ENCODE assay signal across 32 cellular contexts in genomic region chr13:46659413-46660065, GRCh38.
A peak's percentile ranks its signal among the peaks of the same experiment; 100 is the strongest.
DNase-seq lines count a peak whose midpoint lies in the region; ATAC-seq and TF ChIP-seq lines count a peak whose summit lies in the region.
"Had no signal": no experiment of that assay in that cellular context is flagged by ENCODE, and none has a peak within 500 bp of the region (broad histone marks: within the 10 kb centered on the region; RNA-seq: fewer than 3 reads in every experiment).

No MANE protein-coding gene starts in this region.

- no peak overlapping the region for H2BK5ac ChIP-seq in H9 (ENCODE audit: insufficient read length, low read length)

- intact Hi-C loops in tibial artery (cut with DNase I; ENCODE audit: low total_unique reads) (no loop called here), posterior cingulate gyrus (cut with DNase I) (loop anchor here (10.0 kb wide), 1 partner anchor 95 kb away; no protein-coding TSS in a partner anchor)

- H3K9ac ChIP-seq in H9 (ENCODE audit: extremely low read depth, insufficient read length, low read length): no peak overlapping the region
- H3K9ac ChIP-seq: BLaER1 had no signal

- no CpG with 5 or more reads among the region's 6 CpGs for whole genome bisulfite sequencing in H9 (ENCODE audit: extremely low coverage, insufficient read length, low lambda C conversion rate)

- no peaks in the 10 kb centered on the region for H3K79me2 ChIP-seq in H9 (ENCODE audit: insufficient read depth, low read length)

- no peaks in the 10 kb centered on the region for H3K23me2 ChIP-seq in H9 (ENCODE audit: insufficient read length, low read depth, low read length, poor library complexity, severe bottlenecking)

- H3K79me1 ChIP-seq in H9 (ENCODE audit: insufficient read depth, low read depth, low read length, poor library complexity, severe bottlenecking): no peaks in the 10 kb centered on the region

- no peak overlapping the region for H3K4me2 ChIP-seq in H9 (ENCODE audit: insufficient read depth, insufficient read length, low read length)
- H3K4me2 ChIP-seq: BLaER1, PC-9 had no signal

- H3K27me3 ChIP-seq in H9 (ENCODE audit: insufficient read depth, low read length) (no peaks in the 10 kb centered on the region), tibial artery (no peaks in the 10 kb centered on the region)
- H3K27me3 ChIP-seq: BLaER1, spleen, upper lobe of left lung had no signal

- H3K4me1 ChIP-seq in H9 (ENCODE audit: insufficient read depth, low read length) (peaks cover 3% of the 10 kb centered on the region; the same call in 1 of the 2 replicates), tibial artery (peaks cover 0 to 70% (median 38%) of the 10 kb centered on the region in 4 donors)

- peaks cover 25 to 34% of the 10 kb centered on the region in 2 experiments for H3K4me1 Mint-ChIP-seq in H9

- H3K9me3 ChIP-seq in H9 (ENCODE audit: control insufficient read depth, low read depth, low read length) (no peaks in the 10 kb centered on the region), tibial artery (no peaks in the 10 kb centered on the region)
- H3K9me3 ChIP-seq: spleen, upper lobe of left lung had no signal

- peaks cover 0 to 3% (median 0%) of the 10 kb centered on the region in 3 experiments; a peak in 2 of 7 replicates for H3K36me3 Mint-ChIP-seq in H9 (ENCODE audit: insufficient read depth in 1 of 3, low read depth in 3 of 3)
- H3K36me3 Mint-ChIP-seq: natural killer cell treated with Interleukin-12 subunit alpha and Interleukin-12 subunit beta and Interleukin-15 and Interleukin-18, amount 100 ng/mL, for 72 hours had no signal

- no peak overlapping the region for H3K56ac ChIP-seq in H9 (ENCODE audit: insufficient read length, low read depth, low read length)

- H3K4ac ChIP-seq in H9 (ENCODE audit: low read depth, low read length): no peak overlapping the region

- no peak for DNase-seq in H9
- peak; percentile 28 for DNase-seq in fibroblast of villous mesenchyme (ENCODE audit: low read depth)
- peak; percentile 78 for DNase-seq in mucosa of gallbladder (ENCODE audit: low spot score)
- no peak for DNase-seq in tibial artery
- no peak for DNase-seq in posterior cingulate gyrus
- DNase-seq in activated gamma-delta T cell treated with Interleukin-2 at 50 U/mL for 16 hours: no peak
- no peak for DNase-seq in NCI-H446 treated with DMSO at 0.1 percent for 48 hours (lab: John Stamatoyannopoulos, UW)
- DNase-seq: activated CD4-positive, alpha-beta T cell treated with anti-CD3 and anti-CD28 coated beads, Interleukin-2, amount 50 U/mL, for 48 hours; activated CD4-positive, CD25-positive, alpha-beta regulatory T cell treated with anti-CD3 and anti-CD28 coated beads, Interleukin-2, amount 50 U/mL, for 72 hours; activated naive CD4-positive, alpha-beta T cell; activated naive CD8-positive, alpha-beta T cell treated with anti-CD3 and anti-CD28 coated beads, Interleukin-2, amount 50 U/mL, for 24 hours; activated T-cell treated with anti-CD3 and anti-CD28 coated beads, Interleukin-2, amount 50 U/mL, for 72 hours; central memory CD4-positive, alpha-beta T cell; DMS79 treated with DMSO at 0.1 percent for 48 hours; effector memory CD8-positive, alpha-beta T cell; erythroblast; GDM1; glutamatergic neuron; islet precursor cell; KG1; MM.1S; NCI-H1930; NCI-H526 treated with DMSO at 0.1 percent for 48 hours; PC-9; right cardiac atrium; spleen; T-helper 17 cell had no signal

- H3K18ac ChIP-seq in H9 (ENCODE audit: insufficient read length, low read depth, low read length): no peak overlapping the region

- no peak overlapping the region for H2BK12ac ChIP-seq in H9 (ENCODE audit: insufficient read length, low read depth, low read length)

- H2BK15ac ChIP-seq in H9 (ENCODE audit: low read depth, low read length): no peak overlapping the region

- no peak overlapping the region for H3T11ph ChIP-seq in H9 (ENCODE audit: low read length)

- no peak overlapping the region for H4K5ac ChIP-seq in H9 (ENCODE audit: insufficient read length, low read depth, low read length)

- H3K4me3 Mint-ChIP-seq in H9: no peak overlapping the region
- H3K4me3 Mint-ChIP-seq: activated naive CD8-positive, alpha-beta T cell treated with anti-CD3 and anti-CD28 coated beads, Interleukin-2, amount 50 U/mL, for 24 hours; activated T-cell treated with anti-CD3 and anti-CD28 coated beads, Interleukin-2, amount 50 U/mL, for 72 hours; effector memory CD8-positive, alpha-beta T cell; natural killer cell treated with Interleukin-12 subunit alpha and Interleukin-12 subunit beta and Interleukin-15 and Interleukin-18, amount 100 ng/mL, for 72 hours; T-helper 17 cell had no signal

- ATAC-seq in HG03565 (IDR thresholded peaks at IDR 0.05; ENCODE audit: unreplicated experiment): no peak
- ATAC-seq: activated naive CD8-positive, alpha-beta T cell treated with anti-CD3 and anti-CD28 coated beads, Interleukin-2, amount 50 U/mL, for 24 hours; activated T-cell treated with anti-CD3 and anti-CD28 coated beads, Interleukin-2, amount 50 U/mL, for 72 hours; effector memory CD8-positive, alpha-beta T cell; natural killer cell treated with Interleukin-12 subunit alpha and Interleukin-12 subunit beta and Interleukin-15 and Interleukin-18, amount 100 ng/mL, for 72 hours; right cardiac atrium; SK-N-SH treated with all-trans-retinoic acid at 6 μM for 48 hours; T-helper 17 cell had no signal

- no peak overlapping the region for H2AFZ ChIP-seq in H9 (ENCODE audit: low read length)
- H2AFZ ChIP-seq: PC-9 had no signal

- no peaks in the 10 kb centered on the region for H4K20me1 ChIP-seq in H9 (ENCODE audit: control insufficient read depth, insufficient read depth, insufficient read length)

- H3K23ac ChIP-seq in H9 (ENCODE audit: insufficient read length, low read depth, low read length): no peak overlapping the region

- H3K27ac ChIP-seq in H9 (ENCODE audit: insufficient read length, low read depth, low read length) (no peak overlapping the region), tibial artery (peak overlapping the region; percentile 15 to 24)
- H3K27ac ChIP-seq: BLaER1, PC-9, spleen, upper lobe of left lung had no signal

- H3K36me3 ChIP-seq in tibial artery: no peaks in the 10 kb centered on the region
- H3K36me3 ChIP-seq: spleen, upper lobe of left lung had no signal

- no peak overlapping the region for H4K8ac ChIP-seq in H9 (replicated peaks; ENCODE audit: insufficient read length, low read depth, low read length)

- TF ChIP-seq CTCF in H9 (conservative IDR thresholded peaks at IDR 0.05) (no peak), fibroblast of villous mesenchyme (IDR thresholded peaks at IDR 0.05; ENCODE audit: insufficient read depth, low read depth, low read length) (no peak), tibial artery (IDR thresholded peaks at IDR 0.05) (no peak)

- H3K4me3 ChIP-seq in fibroblast of villous mesenchyme (ENCODE audit: low read depth, low read length) (no peak overlapping the region), tibial artery (no peak overlapping the region)
- H3K4me3 ChIP-seq: BLaER1, PC-9, spleen, upper lobe of left lung had no signal

- 0 out of 7 replicates have a peak overlapping the region, but pooled peaks of 2 of the 3 experiments have one; percentile 9 to 41 for H3K27ac Mint-ChIP-seq in H9
- H3K27ac Mint-ChIP-seq: activated naive CD8-positive, alpha-beta T cell treated with anti-CD3 and anti-CD28 coated beads, Interleukin-2, amount 50 U/mL, for 24 hours; activated T-cell treated with anti-CD3 and anti-CD28 coated beads, Interleukin-2, amount 50 U/mL, for 72 hours; effector memory CD8-positive, alpha-beta T cell; natural killer cell treated with Interleukin-12 subunit alpha and Interleukin-12 subunit beta and Interleukin-15 and Interleukin-18, amount 100 ng/mL, for 72 hours had no signal

- no peaks in the 10 kb centered on the region for H3K9me3 Mint-ChIP-seq in H9
- H3K9me3 Mint-ChIP-seq: activated naive CD8-positive, alpha-beta T cell treated with anti-CD3 and anti-CD28 coated beads, Interleukin-2, amount 50 U/mL, for 24 hours; activated T-cell treated with anti-CD3 and anti-CD28 coated beads, Interleukin-2, amount 50 U/mL, for 72 hours; effector memory CD8-positive, alpha-beta T cell; natural killer cell treated with Interleukin-12 subunit alpha and Interleukin-12 subunit beta and Interleukin-15 and Interleukin-18, amount 100 ng/mL, for 72 hours had no signal

- H2BK120ac ChIP-seq in H9 (ENCODE audit: low read depth, low read length, poor library complexity, severe bottlenecking): no peak overlapping the region

- no peak overlapping the region for H2BK20ac ChIP-seq in H9 (ENCODE audit: low read depth, low read length, poor library complexity, severe bottlenecking)

- no peaks in the 10 kb centered on the region for H3K27me3 Mint-ChIP-seq in H9 (ENCODE audit: low read depth)
- H3K27me3 Mint-ChIP-seq: activated naive CD8-positive, alpha-beta T cell treated with anti-CD3 and anti-CD28 coated beads, Interleukin-2, amount 50 U/mL, for 24 hours; effector memory CD8-positive, alpha-beta T cell; natural killer cell treated with Interleukin-12 subunit alpha and Interleukin-12 subunit beta and Interleukin-15 and Interleukin-18, amount 100 ng/mL, for 72 hours; T-helper 17 cell had no signal

- H3K14ac ChIP-seq in H9 (ENCODE audit: insufficient read depth, low read length): no peak overlapping the region

- no peak overlapping the region for H4K91ac ChIP-seq in H9 (ENCODE audit: insufficient read length, low read depth, low read length)

- no peak overlapping the region for H2AK5ac ChIP-seq in H9 (ENCODE audit: insufficient read length, low read length)

Comparison
In these comparisons a context has a peak if more than half of its experiments do, and no peak if none do; other contexts are left out.
1. DNase-seq: peak in fibroblast of villous mesenchyme (single experiment) and mucosa of gallbladder (single experiment); none in H9 (single experiment), tibial artery (0 of 2), posterior cingulate gyrus (0 of 10), activated gamma-delta T cell treated with Interleukin-2 at 50 U/mL for 16 hours (single experiment) and NCI-H446 treated with DMSO at 0.1 percent for 48 hours (single experiment).